In the genomic region with DNA sequence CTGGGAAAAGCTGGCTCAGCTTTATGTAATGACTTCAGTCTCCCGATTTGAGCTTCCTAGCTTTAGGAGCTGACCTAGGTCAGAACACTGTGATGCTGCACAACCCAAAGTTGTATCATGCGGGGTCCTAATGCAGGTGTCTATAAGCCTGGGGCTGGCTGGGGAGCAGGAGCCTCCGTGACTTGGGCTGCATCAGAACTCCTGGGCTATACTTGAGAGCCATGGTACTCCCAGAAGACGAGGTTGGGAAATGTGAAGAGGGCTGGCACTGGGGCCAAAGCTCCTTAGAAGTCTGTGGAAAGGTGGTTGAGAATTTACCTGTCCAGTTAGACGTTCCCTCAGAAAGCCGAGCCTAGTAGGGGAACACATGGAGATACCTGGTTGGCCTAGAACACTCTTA, we compare ENCODE assay signal across 1 cellular context.
TF ChIP-seq lines count a peak whose summit lies in the region.

No MANE protein-coding gene starts in this region.

TF ChIP-seq in IMR-90, 13 proteins besides CTCF, POLR2A, EP300 and RAD21:
- no peak for TF ChIP-seq RFX5 (IDR thresholded peaks at IDR 0.05; ENCODE audit: low read depth, low read length)
- no peak for TF ChIP-seq ELK1 (IDR thresholded peaks at IDR 0.05; ENCODE audit: borderline replicate concordance, low read depth, low read length)
- TF ChIP-seq MAZ (IDR thresholded peaks at IDR 0.05; ENCODE audit: borderline replicate concordance, low read depth, low read length) = no peak
- TF ChIP-seq FOS (IDR thresholded peaks at IDR 0.05; ENCODE audit: low read depth, low read length) = no peak
- TF ChIP-seq MAFK (IDR thresholded peaks at IDR 0.05; ENCODE audit: low read depth, low read length) = no peak
- no peak for TF ChIP-seq SMC3 (IDR thresholded peaks at IDR 0.05; ENCODE audit: low read depth, low read length)
- TF ChIP-seq MXI1 (IDR thresholded peaks at IDR 0.05; ENCODE audit: borderline replicate concordance, low read depth, low read length) = no peak
